Comparison of ENCODE assay signal across 7 cellular contexts in the genomic region with DNA sequence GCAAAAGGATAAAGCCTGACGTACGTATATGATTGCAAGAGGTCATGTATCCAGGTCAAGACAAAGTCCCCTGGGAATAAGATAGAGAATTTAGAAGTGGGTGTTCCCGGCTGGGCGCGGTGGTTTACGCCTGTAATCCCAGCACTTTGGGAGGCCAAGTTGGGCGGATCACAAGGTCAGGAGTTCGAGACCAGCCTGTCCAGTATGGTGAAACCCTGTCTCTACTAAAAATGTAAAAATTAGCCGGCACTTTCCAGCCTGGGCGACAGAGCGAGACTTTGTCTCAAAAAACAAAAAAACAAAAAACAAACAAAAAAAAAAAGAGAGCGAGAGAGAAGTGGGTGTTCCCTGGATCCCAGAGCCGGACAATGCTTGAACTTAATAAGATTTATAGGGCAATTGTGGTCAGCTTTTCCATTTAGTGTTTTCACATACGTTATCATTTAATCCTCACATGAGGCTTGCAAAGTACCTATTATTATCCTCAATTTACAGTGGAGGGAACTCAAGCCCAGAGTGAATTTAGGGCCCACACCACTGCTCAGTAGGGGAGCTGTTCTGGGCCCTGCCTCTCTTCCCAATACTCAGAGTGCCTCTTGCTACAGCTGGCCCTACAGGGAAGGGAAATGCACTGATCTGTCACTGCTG. TPM values are rescaled to one million over a fixed set of nuclear protein-coding genes. Genes with fewer than 3 reads are reported as not detected.
A peak's percentile ranks its signal among the peaks of the same experiment; 100 is the strongest.
DNase-seq lines count a peak whose midpoint lies in the region; ATAC-seq and TF ChIP-seq lines count a peak whose summit lies in the region.
"Had no signal": no experiment of that assay in that cellular context is flagged by ENCODE, and none has a peak within 500 bp of the region (broad histone marks: within the 10 kb centered on the region; RNA-seq: fewer than 3 reads in every experiment).

No MANE protein-coding gene starts in this region.

- 78 to 83% (median 79%) methylated on average over 14 of the region's 14 CpGs for WGBS in psoas muscle, 3 donors

- DNase-seq in NCI-H2227 treated with DMSO at 0.1 percent for 48 hours (lab: John Stamatoyannopoulos, UW): peak; percentile 64
- DNase-seq in psoas muscle: peak in 1 of 2 donors; percentile 22
- no peak for DNase-seq in NCI-H1092 treated with DMSO at 0.1 percent for 48 hours (lab: John Stamatoyannopoulos, UW)
- DNase-seq: NCI-H187 treated with DMSO at 0.1 percent for 48 hours had no signal

- H3K27ac ChIP-seq in duodenal mucosa (ENCODE audit: low read depth, low read length): peak overlapping the region; percentile 20
- H3K27ac ChIP-seq in psoas muscle: no peak overlapping the region

- H3K9ac ChIP-seq in duodenal mucosa (ENCODE audit: low read depth in 1 of 2, low read length in 2 of 2): peak overlapping the region; percentile 88 to 90

- H3K4me1 ChIP-seq in duodenal mucosa (ENCODE audit: control insufficient read depth in 1 of 2, insufficient read depth in 2 of 2, low read length in 2 of 2) (peaks cover 21 to 31% of the 10 kb centered on the region in 2 donors), psoas muscle (peaks cover 26% of the 10 kb centered on the region)

- H3K36me3 ChIP-seq in duodenal mucosa (ENCODE audit: control insufficient read depth in 1 of 2, insufficient read depth in 2 of 2, low read length in 2 of 2): peaks cover 0 to 3% of the 10 kb centered on the region in 2 donors
- H3K36me3 ChIP-seq in psoas muscle (ENCODE audit: insufficient read depth in 1 of 2, low read depth in 1 of 2): no peaks in the 10 kb centered on the region
- H3K36me3 ChIP-seq: neutrophil had no signal

- intact Hi-C loops in psoas muscle (cut with DNase I): no loop called here

- no peak for TF ChIP-seq CTCF in psoas muscle (IDR thresholded peaks at IDR 0.05)

- no peaks in the 10 kb centered on the region for H3K27me3 ChIP-seq in duodenal mucosa (ENCODE audit: control insufficient read depth in 1 of 2, insufficient read depth in 2 of 2, low read length in 2 of 2)
- peaks cover 0 to 31% (median 7%) of the 10 kb centered on the region in 3 donors for H3K27me3 ChIP-seq in psoas muscle (ENCODE audit: insufficient read depth in 3 of 3, low read length in 2 of 3)

- H3K4me3 ChIP-seq in duodenal mucosa (ENCODE audit: low read depth in 1 of 2, low read length in 2 of 2): peak overlapping the region; percentile 73 to 86
- peak overlapping the region; percentile 82 for H3K4me3 ChIP-seq in psoas muscle

- no peak for ATAC-seq in psoas muscle
- ATAC-seq in GM21619 (IDR thresholded peaks at IDR 0.05; ENCODE audit: unreplicated experiment): no peak

- H3K9me3 ChIP-seq in duodenal mucosa (ENCODE audit: control insufficient read depth in 1 of 2, low read length in 2 of 2) (no peaks in the 10 kb centered on the region), psoas muscle (no peaks in the 10 kb centered on the region)
- H3K9me3 ChIP-seq: neutrophil had no signal

RNA-seq across cellular contexts. Expression of a gene that starts 0.5 kb away (rescaled TPM):
- total RNA-seq in psoas muscle: not detected
- polyA plus RNA-seq in psoas muscle: not detected

RNA-seq across cellular contexts. Expression of a gene that starts 2.1 kb away (rescaled TPM):
- under 1 TPM; 0.42 to 0.84 (median 0.64) TPM for total RNA-seq in psoas muscle
- 1 to 10 TPM in 2 of 3 donors, under 1 TPM in 1; 0.84 to 3.1 (median 1.8) TPM for polyA plus RNA-seq in psoas muscle

RNA-seq across cellular contexts. Expression of a gene that starts 7.7 kb away (rescaled TPM):
- 100 to 1,000 TPM; 160 to 254 (median 234) TPM for total RNA-seq in psoas muscle
- polyA plus RNA-seq in psoas muscle: 100 to 1,000 TPM; 416 to 561 (median 427) TPM

RNA-seq across cellular contexts. Expression of a gene that starts 16.6 kb away (rescaled TPM):
- not detected for total RNA-seq in psoas muscle
- polyA plus RNA-seq in psoas muscle: under 1 TPM in 1 of 3 donors, not detected in 2; 0.34 TPM
